In the genomic region with DNA sequence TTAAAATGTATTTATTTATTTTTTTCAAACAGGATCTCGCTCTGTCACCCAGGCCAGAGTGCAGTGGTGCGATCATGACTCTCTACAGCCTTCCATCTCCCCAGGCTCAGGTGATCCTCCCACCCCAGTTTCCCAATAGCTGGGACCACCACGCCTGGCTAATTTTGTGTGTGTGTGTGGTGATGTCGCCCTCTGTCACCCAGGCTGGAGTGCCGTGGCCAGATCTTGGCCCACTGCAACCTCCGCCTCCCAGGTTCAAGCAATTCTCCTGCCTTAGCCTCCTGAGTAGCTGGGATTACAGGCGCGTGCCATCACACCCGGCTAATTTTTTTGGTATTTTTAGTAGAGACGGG, we compare ENCODE assay signal across 8 cellular contexts. TPM values are rescaled to one million over a fixed set of nuclear protein-coding genes. Genes with fewer than 3 reads are reported as not detected.
A peak's percentile ranks its signal among the peaks of the same experiment; 100 is the strongest.
DNase-seq lines count a peak whose midpoint lies in the region; ATAC-seq, FAIRE-seq and TF ChIP-seq lines count a peak whose summit lies in the region.
"Not testable (repeated sequence)": the region's sequence is repeated elsewhere in the genome, so short reads cannot be mapped to it uniquely, and the experiment has no call there.

No MANE protein-coding gene starts in this region.

- not testable (repeated sequence) for H3K9me2 ChIP-seq in DOHH2 (replicated peaks; ENCODE audit: control insufficient read depth, low read length)

- H4K5ac ChIP-seq in mesendoderm (ENCODE audit: low read length) = not testable (repeated sequence)

- TF ChIP-seq POLR2A in GM12878 (IDR thresholded peaks at IDR 0.05; ENCODE audit: low read depth, low read length) = not testable (repeated sequence)

- not testable (repeated sequence) for H3K27ac ChIP-seq in DOHH2 (ENCODE audit: low read depth, low read length); GM12878 (ENCODE audit: control insufficient read depth, insufficient read depth); trophoblast cell (ENCODE audit: low read depth, low read length)
- H3K27ac ChIP-seq in mesendoderm (ENCODE audit: low read depth, low read length) = peak overlapping the region; percentile 83

- not testable (repeated sequence) for BruUV-seq in GM12878 (replicated peaks; lab: Mats Ljungman, UMichigan)

- peak overlapping the region; percentile 94 for H2BK5ac ChIP-seq in mesendoderm (ENCODE audit: low read length)
- not testable (repeated sequence) for H2BK5ac ChIP-seq in trophoblast cell (ENCODE audit: low read depth, low read length, poor library complexity)

- not testable (repeated sequence) for H2AFZ ChIP-seq in GM12878 (ENCODE audit: control insufficient read depth, low read depth, low read length); trophoblast cell (ENCODE audit: insufficient read depth, low read length, poor library complexity)

- intact Hi-C loops in activated CD4-positive, alpha-beta T cell treated with anti-CD3 and anti-CD28 coated beads, Interleukin-2, amount 10 ng/mL, durations not matched to agents 24 days and 14 days (cut with micrococcal nuclease); GM12878 (cut with micrococcal nuclease; ENCODE audit: unreplicated experiment): not testable (repeated sequence)

- peaks cover 35% of the 10 kb centered on the region for H3K27me3 Mint-ChIP-seq in activated CD4-positive, alpha-beta T cell treated with anti-CD3 and anti-CD28 coated beads, Interleukin-2, amount 10 ng/mL, durations not matched to agents 24 days and 14 days
- not testable (repeated sequence) for H3K27me3 Mint-ChIP-seq in type B pancreatic cell

- H3K4ac ChIP-seq in mesendoderm (ENCODE audit: low read depth, low read length) = peak overlapping the region; percentile 41
- H3K4ac ChIP-seq in trophoblast cell (ENCODE audit: low read depth, low read length) = not testable (repeated sequence)

- not testable (repeated sequence) for H3K79me2 ChIP-seq in DOHH2 (ENCODE audit: control insufficient read depth, low read length); GM12878 (ENCODE audit: control insufficient read depth, insufficient read depth, low read length); mesendoderm (ENCODE audit: control insufficient read depth, insufficient read depth, low read length); trophoblast cell (ENCODE audit: control insufficient read depth, insufficient read depth, low read length, poor library complexity)

- not testable (repeated sequence) for TF ChIP-seq EP300 in GM12878 (IDR thresholded peaks at IDR 0.05; ENCODE audit: borderline replicate concordance in 1 of 2, control insufficient read depth in 1 of 2, low read depth in 2 of 2, low read length in 2 of 2)

- peak overlapping the region; percentile 46 for H3K18ac ChIP-seq in mesendoderm (ENCODE audit: low read length)
- H3K18ac ChIP-seq in trophoblast cell (ENCODE audit: low read length) = not testable (repeated sequence)

- H3K56ac ChIP-seq in mesendoderm (ENCODE audit: low read length) = peak overlapping the region; percentile 92

- not testable (repeated sequence) for H4K8ac ChIP-seq in mesendoderm (ENCODE audit: low read depth, low read length); trophoblast cell (ENCODE audit: low read depth, low read length)

- H2BK120ac ChIP-seq in mesendoderm (ENCODE audit: low read depth, low read length); trophoblast cell (ENCODE audit: insufficient read depth, low read length, poor library complexity): not testable (repeated sequence)

- not testable (repeated sequence) for H3K9me3 Mint-ChIP-seq in activated CD4-positive, alpha-beta T cell treated with anti-CD3 and anti-CD28 coated beads, Interleukin-2, amount 10 ng/mL, durations not matched to agents 24 days and 14 days; type B pancreatic cell

- DNase-seq in NCI-H82 (lab: John Stamatoyannopoulos, UW) = peak; percentile 53
- not testable (repeated sequence) for DNase-seq in activated CD4-positive, alpha-beta T cell treated with anti-CD3 and anti-CD28 coated beads, Interleukin-2, amount 10 ng/mL, durations not matched to agents 24 days and 14 days; GM12878 (ENCODE audit: low read depth, low spot score); fibroblast of pulmonary artery (ENCODE audit: low read depth); mesendoderm; trophoblast cell; type B pancreatic cell (ENCODE audit: extremely low spot score, unreplicated experiment)

- not testable (repeated sequence) for H3K9ac ChIP-seq in GM12878 (ENCODE audit: control insufficient read depth, insufficient read depth, low read length); trophoblast cell (ENCODE audit: low read length)
- H3K9ac ChIP-seq in mesendoderm (ENCODE audit: low read length) = peak overlapping the region; percentile 61

- FAIRE-seq in GM12878 (lab: Jason Lieb, UNC) = not testable (repeated sequence)

- ATAC-seq in GM12878 = not testable (repeated sequence)

- H2BK15ac ChIP-seq in mesendoderm (replicated peaks; ENCODE audit: low read depth) = not testable (repeated sequence)

- H3K27me3 ChIP-seq in DOHH2 (ENCODE audit: control insufficient read depth, low read length); GM12878 (replicated peaks in 1 of 2; ENCODE audit: control insufficient read depth in 2 of 2, insufficient read depth in 2 of 2, low read length in 1 of 2); mesendoderm (ENCODE audit: insufficient read depth, low read length, poor library complexity); trophoblast cell (ENCODE audit: insufficient read depth, low read length): not testable (repeated sequence)

- H3K4me3 Mint-ChIP-seq in activated CD4-positive, alpha-beta T cell treated with anti-CD3 and anti-CD28 coated beads, Interleukin-2, amount 10 ng/mL, durations not matched to agents 24 days and 14 days = peak overlapping the region; percentile 64
- H3K4me3 Mint-ChIP-seq in type B pancreatic cell = peak overlapping the region; percentile 84

- H4K20me1 ChIP-seq in DOHH2 (ENCODE audit: control insufficient read depth, insufficient read depth, low read depth, low read length); GM12878 (ENCODE audit: control insufficient read depth, insufficient read depth): not testable (repeated sequence)

- in situ Hi-C loops in GM12878 (cut with MboI) = not testable (repeated sequence)

- not testable (repeated sequence) for H3K27ac Mint-ChIP-seq in activated CD4-positive, alpha-beta T cell treated with anti-CD3 and anti-CD28 coated beads, Interleukin-2, amount 10 ng/mL, durations not matched to agents 24 days and 14 days
- H3K27ac Mint-ChIP-seq in type B pancreatic cell = peak overlapping the region; percentile 90

- H3F3A ChIP-seq in DOHH2 (ENCODE audit: control insufficient read depth, insufficient read depth) = not testable (repeated sequence)

- peaks cover 25% of the 10 kb centered on the region for H3K4me1 Mint-ChIP-seq in activated CD4-positive, alpha-beta T cell treated with anti-CD3 and anti-CD28 coated beads, Interleukin-2, amount 10 ng/mL, durations not matched to agents 24 days and 14 days
- H3K4me1 Mint-ChIP-seq in type B pancreatic cell (ENCODE audit: unreplicated experiment) = peaks cover 33% of the 10 kb centered on the region

- not testable (repeated sequence) for H3K79me1 ChIP-seq in mesendoderm (ENCODE audit: low read length); trophoblast cell (ENCODE audit: low read length)

- H3K23ac ChIP-seq in mesendoderm (ENCODE audit: low read length); trophoblast cell (ENCODE audit: low read length): not testable (repeated sequence)

- not testable (repeated sequence) for H3K9me3 ChIP-seq in DOHH2 (ENCODE audit: control insufficient read depth, insufficient read depth, low read length); GM12878 (replicated peaks; ENCODE audit: control insufficient read depth, insufficient read depth, low read length); trophoblast cell (ENCODE audit: insufficient read depth, low read depth, low read length)

- SMC1A ChIA-PET in GM12878 (lab: Charles Lee; ENCODE audit: uncharacterized antibody, unreplicated experiment) = interaction anchor here (1.1 kb wide), 1 partner anchor 24 kb away, joined by 3 read pairs; no protein-coding TSS in a partner anchor

- not testable (repeated sequence) for H3K36me3 Mint-ChIP-seq in activated CD4-positive, alpha-beta T cell treated with anti-CD3 and anti-CD28 coated beads, Interleukin-2, amount 10 ng/mL, durations not matched to agents 24 days and 14 days (ENCODE audit: low read depth); type B pancreatic cell

- H3K4me3 ChIP-seq in DOHH2 (ENCODE audit: low read length) = peak overlapping the region; percentile 60
- not testable (repeated sequence) for H3K4me3 ChIP-seq in GM12878; mesendoderm (ENCODE audit: low read length); trophoblast cell (ENCODE audit: low read depth, low read length)
- H3K4me3 ChIP-seq in fibroblast of pulmonary artery (replicated peaks; ENCODE audit: low read depth, low read length) = peak overlapping the region; percentile 49

- not testable (repeated sequence) for H4K12ac ChIP-seq in trophoblast cell (ENCODE audit: low read depth, low read length)

- not testable (repeated sequence) for TF ChIP-seq CTCF in DOHH2 (IDR thresholded peaks at IDR 0.05; ENCODE audit: low read depth, low read length, poor library complexity, severe bottlenecking); GM12878 (IDR thresholded peaks at IDR 0.05 in 2 of 3, conservative IDR thresholded peaks at IDR 0.05 in 1 of 3; ENCODE audit: control insufficient read depth in 2 of 3, extremely low read depth in 1 of 3, insufficient read depth in 1 of 3, low read depth in 3 of 3, low read length in 3 of 3); fibroblast of pulmonary artery (IDR thresholded peaks at IDR 0.05; ENCODE audit: low read length, missing control alignments); type B pancreatic cell (conservative IDR thresholded peaks at IDR 0.05)

- H2AK5ac ChIP-seq in mesendoderm (ENCODE audit: low read length); trophoblast cell (ENCODE audit: low read length): not testable (repeated sequence)

- not testable (repeated sequence) for H3K14ac ChIP-seq in trophoblast cell (ENCODE audit: low read length)

- peaks cover 13% of the 10 kb centered on the region for H3K4me1 ChIP-seq in DOHH2 (ENCODE audit: control insufficient read depth, low read length)
- not testable (repeated sequence) for H3K4me1 ChIP-seq in GM12878 (ENCODE audit: control insufficient read depth, insufficient read depth, low read length)
- H3K4me1 ChIP-seq in mesendoderm (ENCODE audit: control insufficient read depth, low read depth, low read length) = peaks cover 16% of the 10 kb centered on the region
- peaks cover 12 to 26% of the 10 kb centered on the region in 2 experiments for H3K4me1 ChIP-seq in trophoblast cell (ENCODE audit: control insufficient read depth in 1 of 2, insufficient read depth in 2 of 2, low read length in 2 of 2)

- H3K4me2 ChIP-seq in DOHH2 (ENCODE audit: low read length) (peak overlapping the region; percentile 55), GM12878 (ENCODE audit: control insufficient read depth, insufficient read depth) (peak overlapping the region; percentile 82; the same call in 1 of the 2 replicates)
- not testable (repeated sequence) for H3K4me2 ChIP-seq in mesendoderm (ENCODE audit: low read length); trophoblast cell (ENCODE audit: low read length)

- H4K91ac ChIP-seq in trophoblast cell (ENCODE audit: low read depth, low read length) = not testable (repeated sequence)

- POLR2A ChIA-PET in GM12878 (lab: Charles Lee) = not testable (repeated sequence)

- H3K36me3 ChIP-seq in DOHH2 (ENCODE audit: control insufficient read depth, low read length); GM12878 (ENCODE audit: control insufficient read depth in 2 of 2, insufficient read depth in 2 of 2, low read length in 1 of 2); mesendoderm (ENCODE audit: control insufficient read depth, insufficient read depth, low read length); trophoblast cell (ENCODE audit: control insufficient read depth in 1 of 2, insufficient read depth in 2 of 2, low read length in 2 of 2): not testable (repeated sequence)

- CTCF ChIA-PET in GM12878 (lab: Yijun Ruan, JAX) = interaction anchor here (0.7 to 1.9 kb wide), 4 partner anchors 14 to 86 kb away, joined by 3 to 7 read pairs (median 4); no protein-coding TSS in a partner anchor

- peak overlapping the region; percentile 75 for H2BK12ac ChIP-seq in trophoblast cell (ENCODE audit: low read length)

- 25% methylated on average over 10 of the region's 10 CpGs for WGBS in GM12878 (ENCODE audit: insufficient coverage, insufficient replicate concordance, low lambda C conversion rate, missing lambda C conversion rate)
- no CpG with 5 or more reads among the region's 10 CpGs for WGBS in mesendoderm (ENCODE audit: extremely low coverage, insufficient coverage, low lambda C conversion rate)
- no CpG with 5 or more reads among the region's 10 CpGs for WGBS in trophoblast cell (ENCODE audit: extremely low coverage, insufficient coverage, insufficient read length)

- RAD21 ChIA-PET in GM12878 (lab: Charles Lee; ENCODE audit: unreplicated experiment) = interaction anchor here (1.0 to 1.6 kb wide), 3 partner anchors 19 to 89 kb away, joined by 3 to 5 read pairs (median 4); no protein-coding TSS in a partner anchor

- TF ChIP-seq RAD21 in GM12878 (IDR thresholded peaks at IDR 0.05; ENCODE audit: insufficient read depth, low read depth, low read length) = not testable (repeated sequence)

RNA-seq across cellular contexts. Expression of a gene that starts 12.3 kb away (rescaled TPM):
- total RNA-seq in activated CD4-positive, alpha-beta T cell treated with anti-CD3 and anti-CD28 coated beads, Interleukin-2, amount 10 ng/mL, durations not matched to agents 24 days and 14 days = not detected in 2 replicates
- total RNA-seq in GM12878 (2013; cell fraction: nucleolus; rRNA removed) = not detected in 2 replicates
- total RNA-seq in GM12878 (2014; rRNA removed) = 0.16 and 0.28 TPM in 2 replicates
- total RNA-seq in GM12878 (2014; rRNA removed; fragmentation: Illumina TruSeq; extraction: Trizol) = 0.05 and 0.09 TPM in 2 replicates
- 0.32 and 0.51 TPM in 2 replicates for total RNA-seq in GM12878 (2021)
- 0.10 TPM for polyA plus RNA-seq in GM12878 (2011; ENCODE audit: low read depth)
- polyA plus RNA-seq in GM12878 (2011; rRNA removed) = 0.06 and 0.27 TPM in 2 replicates
- polyA plus RNA-seq in GM12878 (2011; cell fraction: cytosol; rRNA removed) = 0.10 and 0.13 TPM in 2 replicates
- 0.19 and 0.29 TPM in 2 replicates for polyA plus RNA-seq in GM12878 (2011; cell fraction: nucleus; rRNA removed)
- polyA plus RNA-seq in GM12878 (2012) = 0.20 and 0.22 TPM in 2 replicates
- polyA plus RNA-seq in GM12878 (2014; fragmentation: Illumina TruSeq; extraction: Trizol) = 0.12 and 0.24 TPM in 2 replicates
- not detected for polyA plus RNA-seq in GM12878 (2014; fragmentation: Nextera tagmentation; extraction: Ambion mirVana)
- polyA plus RNA-seq in GM12878 (2014; rRNA removed) = 0.04 and 0.16 TPM in 2 replicates
- polyA plus RNA-seq in GM12878 (2016; fragmentation: Nextera tagmentation; extraction: Ambion mirVana) = under 1 TPM; 0.19 to 0.37 TPM
- polyA minus RNA-seq in GM12878 (2011; rRNA and poly(A)+ RNA removed) = 0.29 and 1.4 TPM in 2 replicates
- 2.1 and 3.4 TPM in 2 replicates for polyA minus RNA-seq in GM12878 (2011; cell fraction: cytosol; rRNA and poly(A)+ RNA removed)
- polyA minus RNA-seq in GM12878 (2011; cell fraction: nucleus; rRNA and poly(A)+ RNA removed) = 0.60 and 1.2 TPM in 2 replicates
- 78.4 TPM for polyA plus RNA-seq in mesendoderm (2013, experiment 1 of 2)
- polyA plus RNA-seq in mesendoderm (2013, experiment 2 of 2) = 74.3 TPM
- 27.6 and 30.3 TPM in 2 replicates for polyA plus RNA-seq in trophoblast cell (2013)
- 40.3 and 77.9 TPM in 2 replicates for total RNA-seq in type B pancreatic cell (ENCODE audit: low replicate concordance)

RNA-seq across cellular contexts. Expression of a gene that starts 44.3 kb away (rescaled TPM):
- 8.5 and 8.8 TPM in 2 replicates for total RNA-seq in activated CD4-positive, alpha-beta T cell treated with anti-CD3 and anti-CD28 coated beads, Interleukin-2, amount 10 ng/mL, durations not matched to agents 24 days and 14 days
- 2.6 and 8.4 TPM in 2 replicates for total RNA-seq in GM12878 (2013; cell fraction: nucleolus; rRNA removed)
- 0.49 and 0.56 TPM in 2 replicates for total RNA-seq in GM12878 (2014; rRNA removed)
- 0.40 and 0.60 TPM in 2 replicates for total RNA-seq in GM12878 (2014; rRNA removed; fragmentation: Illumina TruSeq; extraction: Trizol)
- 2.0 and 2.5 TPM in 2 replicates for total RNA-seq in GM12878 (2021)
- polyA plus RNA-seq in GM12878 (2011; ENCODE audit: low read depth) = 1.9 TPM
- 1.2 and 1.6 TPM in 2 replicates for polyA plus RNA-seq in GM12878 (2011; rRNA removed)
- 2.6 and 2.9 TPM in 2 replicates for polyA plus RNA-seq in GM12878 (2011; cell fraction: cytosol; rRNA removed)
- polyA plus RNA-seq in GM12878 (2011; cell fraction: nucleus; rRNA removed) = 9.1 and 9.5 TPM in 2 replicates
- polyA plus RNA-seq in GM12878 (2012) = 2.4 and 4.4 TPM in 2 replicates
- polyA plus RNA-seq in GM12878 (2014; fragmentation: Illumina TruSeq; extraction: Trizol) = 0.22 and 0.38 TPM in 2 replicates
- under 1 TPM in 1 of 2 experiments, not detected in 1; 0.15 TPM for polyA plus RNA-seq in GM12878 (2014; fragmentation: Nextera tagmentation; extraction: Ambion mirVana)
- 2.2 and 2.9 TPM in 2 replicates for polyA plus RNA-seq in GM12878 (2014; rRNA removed)
- polyA plus RNA-seq in GM12878 (2016; fragmentation: Nextera tagmentation; extraction: Ambion mirVana) = 1 to 10 TPM in 1 of 2 experiments, under 1 TPM in 1; 0.67 to 1.2 TPM
- polyA minus RNA-seq in GM12878 (2011; rRNA and poly(A)+ RNA removed) = 0.51 and 2.5 TPM in 2 replicates
- polyA minus RNA-seq in GM12878 (2011; cell fraction: cytosol; rRNA and poly(A)+ RNA removed) = 1.7 TPM in 1 of 2 replicates, not detected in the other
- polyA minus RNA-seq in GM12878 (2011; cell fraction: nucleus; rRNA and poly(A)+ RNA removed) = 1.6 and 2.1 TPM in 2 replicates
- 27.7 TPM for polyA plus RNA-seq in mesendoderm (2013, experiment 1 of 2)
- 26.7 TPM for polyA plus RNA-seq in mesendoderm (2013, experiment 2 of 2)
- 10.9 and 12.8 TPM in 2 replicates for polyA plus RNA-seq in trophoblast cell (2013)
- 20.2 and 29.5 TPM in 2 replicates for total RNA-seq in type B pancreatic cell (ENCODE audit: low replicate concordance)

Comparison
In these comparisons a context has a peak if more than half of its experiments do, and no peak if none do; other contexts are left out.
1. RNA of a gene that starts 12.3 kb away (total RNA-seq): 40.3 to 77.9 TPM in type B pancreatic cell; 0.05 to 0.51 TPM in GM12878 and not detected in activated CD4-positive, alpha-beta T cell treated with anti-CD3 and anti-CD28 coated beads, Interleukin-2, amount 10 ng/mL, durations not matched to agents 24 days and 14 days; every median in the first group is over 10 times any median in the second.